In genomic region chr11:12210200-12210599, GRCh38 we compare ENCODE assay signal across 20 cellular contexts.
DNase-seq lines count a peak whose midpoint lies in the region; TF ChIP-seq lines count a peak whose summit lies in the region.
"Had no signal": no experiment of that assay in that cellular context is flagged by ENCODE, and none has a peak within 500 bp of the region (broad histone marks: within the 10 kb centered on the region; RNA-seq: fewer than 3 reads in every experiment).

No MANE protein-coding gene starts in this region.

- TF ChIP-seq CTCF in HFFc6 (IDR thresholded peaks at IDR 0.05): no peak
- no peak for TF ChIP-seq CTCF in ascending aorta (IDR thresholded peaks at IDR 0.05)

- no peak overlapping the region for H3K4me3 Mint-ChIP-seq in HFFc6
- H3K4me3 Mint-ChIP-seq: CD4-positive, alpha-beta T cell had no signal

- H3K27ac Mint-ChIP-seq in HFFc6: peak overlapping the region; percentile 67
- H3K27ac Mint-ChIP-seq: CD4-positive, alpha-beta T cell had no signal

- H3K9me3 ChIP-seq in ascending aorta (no peaks in the 10 kb centered on the region), muscle layer of duodenum (ENCODE audit: control insufficient read depth in 1 of 2, low read length in 2 of 2) (no peaks in the 10 kb centered on the region), stomach smooth muscle (ENCODE audit: control insufficient read depth in 2 of 2, low read length in 2 of 2) (no peaks in the 10 kb centered on the region)
- H3K9me3 ChIP-seq: A549 had no signal

- H3K9ac ChIP-seq in stomach smooth muscle (ENCODE audit: low read length in 2 of 2): no peak overlapping the region

- peaks cover 2% of the 10 kb centered on the region for H3K27me3 Mint-ChIP-seq in HFFc6 (ENCODE audit: insufficient read depth)
- H3K27me3 Mint-ChIP-seq: CD4-positive, alpha-beta T cell had no signal

- H3K36me3 Mint-ChIP-seq in HFFc6 (ENCODE audit: low read depth): peaks cover 94% of the 10 kb centered on the region

- H3K4me3 ChIP-seq in ascending aorta (no peak overlapping the region), muscle layer of duodenum (ENCODE audit: low read depth in 1 of 2, low read length in 2 of 2) (no peak overlapping the region), stomach smooth muscle (ENCODE audit: low read length in 2 of 2) (no peak overlapping the region)
- H3K4me3 ChIP-seq: A549 had no signal

- DNase-seq in HFFc6 (no peak), ascending aorta (ENCODE audit: low spot score in 2 of 2) (no peak), HuH-7.5 (ENCODE audit: low spot score) (no peak), germinal center (ENCODE audit: low spot score) (no peak), COLO668 (lab: John Stamatoyannopoulos, UW; ENCODE audit: unreplicated experiment) (no peak)
- DNase-seq: Calu3; CD4-positive, alpha-beta T cell; DMS53; EL; KG1; NCI-H1417 treated with DMSO at 0.1 percent for 48 hours; NCI-H1930; NCI-H345; NCI-H524 treated with DMSO at 0.1 percent for 48 hours; PC-3; RPMI8226; SHP77 treated with DMSO at 0.1 percent for 48 hours had no signal

- intact Hi-C loops in ascending aorta (cut with DNase I): no loop called here

- H3K36me3 ChIP-seq in ascending aorta: peaks cover 94 to 99% of the 10 kb centered on the region in 2 donors
- H3K36me3 ChIP-seq in muscle layer of duodenum (ENCODE audit: control insufficient read depth in 1 of 2, insufficient read depth in 2 of 2, low read length in 2 of 2): peaks cover 26 to 33% of the 10 kb centered on the region in 2 donors
- peaks cover 39 to 57% of the 10 kb centered on the region in 2 donors for H3K36me3 ChIP-seq in stomach smooth muscle (ENCODE audit: control insufficient read depth in 2 of 2, insufficient read depth in 2 of 2, low read length in 2 of 2)

- no peaks in the 10 kb centered on the region for H3K27me3 ChIP-seq in ascending aorta
- H3K27me3 ChIP-seq in muscle layer of duodenum (ENCODE audit: low read depth, low read length): no peaks in the 10 kb centered on the region
- H3K27me3 ChIP-seq in stomach smooth muscle (ENCODE audit: control insufficient read depth in 1 of 2, insufficient read depth in 2 of 2, low read length in 2 of 2): no peaks in the 10 kb centered on the region

- H3K4me1 ChIP-seq in ascending aorta (peaks cover 0 to 22% of the 10 kb centered on the region in 2 donors), muscle layer of duodenum (ENCODE audit: control insufficient read depth in 1 of 2, insufficient read depth in 2 of 2, low read length in 2 of 2) (peaks cover 0 to 7% of the 10 kb centered on the region in 2 donors), stomach smooth muscle (ENCODE audit: control insufficient read depth, insufficient read depth, low read length) (peaks cover 45% of the 10 kb centered on the region)

- peaks cover 76% of the 10 kb centered on the region for H3K4me1 Mint-ChIP-seq in HFFc6 (ENCODE audit: low read depth)

- H3K9me3 Mint-ChIP-seq in HFFc6: no peaks in the 10 kb centered on the region
- H3K9me3 Mint-ChIP-seq: CD4-positive, alpha-beta T cell had no signal

- H3K27ac ChIP-seq in ascending aorta (peak overlapping the region; percentile 53 to 94), muscle layer of duodenum (ENCODE audit: low read length) (peak overlapping the region; percentile 56), stomach smooth muscle (ENCODE audit: low read length) (peak overlapping the region; percentile 70)
- H3K27ac ChIP-seq: A549 had no signal
